In the genomic region with DNA sequence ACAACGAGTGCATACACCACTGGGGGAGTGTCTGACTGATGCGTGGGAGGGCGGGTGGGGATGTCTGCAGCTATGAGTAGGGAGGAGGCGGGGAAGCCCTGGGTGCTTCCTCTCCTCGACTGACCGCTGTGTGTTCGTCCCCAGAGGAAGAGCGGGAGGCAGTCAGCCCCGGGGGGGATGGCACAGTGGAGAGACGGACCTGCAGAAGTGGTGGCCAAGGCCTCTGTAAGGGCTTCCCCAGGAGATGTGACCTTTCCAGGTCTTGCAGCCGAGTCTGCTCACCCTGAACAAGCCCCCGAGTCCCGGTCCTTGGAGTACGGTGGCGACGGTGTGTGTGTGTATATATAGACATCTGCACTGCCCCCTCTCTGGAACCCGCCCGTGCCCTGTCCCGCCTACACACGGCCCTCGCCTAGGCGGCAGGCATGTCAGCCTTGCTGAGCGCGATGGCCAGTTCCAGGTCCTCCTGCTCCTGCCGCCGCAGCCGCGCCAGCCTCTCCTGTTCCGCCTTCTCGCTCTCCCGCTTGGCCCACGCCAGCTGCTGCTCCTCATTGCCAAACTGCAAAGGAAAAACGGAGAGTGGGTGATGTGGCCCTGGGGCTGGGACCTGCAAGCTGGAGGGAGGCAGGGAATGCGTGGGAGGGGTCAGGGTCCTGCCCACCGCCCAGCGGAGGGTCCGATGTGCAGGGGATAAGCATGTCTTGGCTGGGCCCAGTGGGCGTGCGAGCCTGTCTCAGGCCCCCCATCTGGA, we compare ENCODE assay signal across 2 cellular contexts.
TF ChIP-seq lines count a peak whose summit lies in the region.

No MANE protein-coding gene starts in this region.

TF ChIP-seq in GM12878, 131 proteins besides CTCF, POLR2A, EP300 and RAD21:
- TF ChIP-seq SP1 (IDR thresholded peaks at IDR 0.05; ENCODE audit: low read depth, low read length) (no peak), WRNIP1 (IDR thresholded peaks at IDR 0.05; ENCODE audit: borderline replicate concordance, low read depth, low read length) (no peak), DPF2 (IDR thresholded peaks at IDR 0.05) (no peak), IKZF2 (IDR thresholded peaks at IDR 0.05) (no peak), GATAD2B (conservative IDR thresholded peaks at IDR 0.05; ENCODE audit: low read depth) (no peak), FOXM1 (IDR thresholded peaks at IDR 0.05; ENCODE audit: low read depth, low read length) (no peak), SPI1 (IDR thresholded peaks at IDR 0.05; ENCODE audit: borderline replicate concordance, insufficient read depth, low read depth, low read length) (no peak), MTA3 (IDR thresholded peaks at IDR 0.05; ENCODE audit: borderline replicate concordance, low read length) (no peak), KLF5 (IDR thresholded peaks at IDR 0.05; ENCODE audit: partially characterized antibody) (no peak), RFX5 (IDR thresholded peaks at IDR 0.05; ENCODE audit: low read depth, low read length) (no peak), CHD1 (IDR thresholded peaks at IDR 0.05; ENCODE audit: low read depth, low read length) (no peak), RCOR1 (conservative IDR thresholded peaks at IDR 0.05; ENCODE audit: low read depth, low read length) (no peak)
- TF ChIP-seq, protein P1, sequence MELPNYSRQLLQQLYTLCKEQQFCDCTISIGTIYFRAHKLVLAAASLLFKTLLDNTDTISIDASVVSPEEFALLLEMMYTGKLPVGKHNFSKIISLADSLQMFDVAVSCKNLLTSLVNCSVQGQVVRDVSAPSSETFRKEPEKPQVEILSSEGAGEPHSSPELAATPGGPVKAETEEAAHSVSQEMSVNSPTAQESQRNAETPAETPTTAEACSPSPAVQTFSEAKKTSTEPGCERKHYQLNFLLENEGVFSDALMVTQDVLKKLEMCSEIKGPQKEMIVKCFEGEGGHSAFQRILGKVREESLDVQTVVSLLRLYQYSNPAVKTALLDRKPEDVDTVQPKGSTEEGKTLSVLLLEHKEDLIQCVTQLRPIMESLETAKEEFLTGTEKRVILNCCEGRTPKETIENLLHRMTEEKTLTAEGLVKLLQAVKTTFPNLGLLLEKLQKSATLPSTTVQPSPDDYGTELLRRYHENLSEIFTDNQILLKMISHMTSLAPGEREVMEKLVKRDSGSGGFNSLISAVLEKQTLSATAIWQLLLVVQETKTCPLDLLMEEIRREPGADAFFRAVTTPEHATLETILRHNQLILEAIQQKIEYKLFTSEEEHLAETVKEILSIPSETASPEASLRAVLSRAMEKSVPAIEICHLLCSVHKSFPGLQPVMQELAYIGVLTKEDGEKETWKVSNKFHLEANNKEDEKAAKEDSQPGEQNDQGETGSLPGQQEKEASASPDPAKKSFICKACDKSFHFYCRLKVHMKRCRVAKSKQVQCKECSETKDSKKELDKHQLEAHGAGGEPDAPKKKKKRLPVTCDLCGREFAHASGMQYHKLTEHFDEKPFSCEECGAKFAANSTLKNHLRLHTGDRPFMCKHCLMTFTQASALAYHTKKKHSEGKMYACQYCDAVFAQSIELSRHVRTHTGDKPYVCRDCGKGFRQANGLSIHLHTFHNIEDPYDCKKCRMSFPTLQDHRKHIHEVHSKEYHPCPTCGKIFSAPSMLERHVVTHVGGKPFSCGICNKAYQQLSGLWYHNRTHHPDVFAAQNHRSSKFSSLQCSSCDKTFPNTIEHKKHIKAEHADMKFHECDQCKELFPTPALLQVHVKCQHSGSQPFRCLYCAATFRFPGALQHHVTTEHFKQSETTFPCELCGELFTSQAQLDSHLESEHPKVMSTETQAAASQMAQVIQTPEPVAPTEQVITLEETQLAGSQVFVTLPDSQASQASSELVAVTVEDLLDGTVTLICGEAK (IDR thresholded peaks at IDR 0.05; ENCODE audit: borderline replicate concordance), result no peak

TF ChIP-seq in HepG2, 621 proteins besides CTCF, POLR2A, EP300 and RAD21:
- TF ChIP-seq ZNF790 (CRISPR knock-in tag; IDR thresholded peaks at IDR 0.05; ENCODE audit: borderline replicate concordance), result no peak
- TF ChIP-seq AGO2 (optimal IDR thresholded peaks at IDR 0.05; ENCODE audit: low read depth, low read length), result peak; percentile 77
TF ChIP-seq in HepG2: peak in this region for 1.
